22 cellular contexts compared by ENCODE assay signal in genomic region chr3:195058311-195059005, GRCh38.
DNase-seq lines count a peak whose midpoint lies in the region; ATAC-seq and TF ChIP-seq lines count a peak whose summit lies in the region.
"Had no signal": no experiment of that assay in that cellular context is flagged by ENCODE, and none has a peak within 500 bp of the region (broad histone marks: within the 10 kb centered on the region; RNA-seq: fewer than 3 reads in every experiment).

No MANE protein-coding gene starts in this region.

- H3K4me1 ChIP-seq in right cardiac atrium (ENCODE audit: control insufficient read depth, insufficient read depth, low read length), result no peaks in the 10 kb centered on the region
- H3K4me1 ChIP-seq in aorta (ENCODE audit: control insufficient read depth in 1 of 2, insufficient read depth in 2 of 2, low read length in 2 of 2), result no peaks in the 10 kb centered on the region
- H3K4me1 ChIP-seq: SJSA1 had no signal

- peak in 1 of 3 donors; percentile 22 for DNase-seq in right cardiac atrium
- no peak for DNase-seq in Right ventricle myocardium inferior (ENCODE audit: missing footprints)
- DNase-seq in dermis blood vessel endothelial cell, result peak; percentile 17
- no peak for DNase-seq in nephron progenitor cell
- peak; percentile 32 to 73 for DNase-seq in aorta
- no peak for DNase-seq in NCI-H1930 (lab: John Stamatoyannopoulos, UW)
- no peak for DNase-seq in GM13977 (ENCODE audit: low spot score)
- DNase-seq: CD4-positive, CD25-positive, alpha-beta regulatory T cell; COR-L47; DMS153; GDM1; GOT3; Karpas-422; NCI-H1048; NCI-H1436; NCI-H2081; NCI-H2171 treated with DMSO at 0.1 percent for 48 hours; NCI-H774; OCI-M1 had no signal

- H3K27me3 ChIP-seq in right cardiac atrium (ENCODE audit: control insufficient read depth, insufficient read depth) (no peaks in the 10 kb centered on the region), aorta (ENCODE audit: control insufficient read depth in 1 of 2, insufficient read depth in 2 of 2, low read length in 1 of 2) (no peaks in the 10 kb centered on the region)
- H3K27me3 ChIP-seq: SJSA1 had no signal

- in situ Hi-C loops in GM13977 (cut with MboI; ENCODE audit: low pct_unique_long_range_greater_than_20kb, low sequenced_read_pairs, unreplicated experiment), result no loop called here

- H3K27me3 Mint-ChIP-seq in nephron progenitor cell (ENCODE audit: low read depth, poor library complexity), result peaks cover 10% of the 10 kb centered on the region

- TF ChIP-seq CTCF in nephron progenitor cell (IDR thresholded peaks at IDR 0.05) (no peak), GM13977 (IDR thresholded peaks at IDR 0.05; ENCODE audit: extremely low read depth, insufficient read depth, missing control alignments) (no peak)

- no peaks in the 10 kb centered on the region for H3K9me3 ChIP-seq in right cardiac atrium (ENCODE audit: control insufficient read depth, low read length)
- H3K9me3 ChIP-seq in aorta (ENCODE audit: control insufficient read depth, low read length), result no peaks in the 10 kb centered on the region
- H3K9me3 ChIP-seq: SJSA1 had no signal

- H3K4me3 ChIP-seq in right cardiac atrium (ENCODE audit: low read length) (no peak overlapping the region), aorta (ENCODE audit: low read length in 2 of 2) (no peak overlapping the region)
- H3K4me3 ChIP-seq: SJSA1 had no signal

- intact Hi-C loops in right cardiac atrium (cut with DNase I) (no loop called here), Right ventricle myocardium inferior (cut with DNase I) (no loop called here), aorta (cut with DNase I) (no loop called here)

- peaks cover 67% of the 10 kb centered on the region for H3K4me1 Mint-ChIP-seq in nephron progenitor cell
- H3K4me1 Mint-ChIP-seq: CD4-positive, CD25-positive, alpha-beta regulatory T cell had no signal

- H3K4me3 Mint-ChIP-seq in nephron progenitor cell, result no peak overlapping the region
- H3K4me3 Mint-ChIP-seq: CD4-positive, CD25-positive, alpha-beta regulatory T cell; IgD-negative memory B cell had no signal

- H3K36me3 Mint-ChIP-seq in nephron progenitor cell (ENCODE audit: low read depth), result no peaks in the 10 kb centered on the region
- H3K36me3 Mint-ChIP-seq: CD4-positive, CD25-positive, alpha-beta regulatory T cell; IgD-negative memory B cell had no signal

- H3K27ac ChIP-seq in right cardiac atrium (ENCODE audit: low read length), result no peak overlapping the region
- H3K27ac ChIP-seq in aorta (ENCODE audit: low read depth in 1 of 2, low read length in 2 of 2), result no peak overlapping the region
- H3K27ac ChIP-seq: SJSA1 had no signal

- peaks cover 5% of the 10 kb centered on the region for H3K9me3 Mint-ChIP-seq in nephron progenitor cell
- H3K9me3 Mint-ChIP-seq: IgD-negative memory B cell had no signal

- ATAC-seq in right cardiac atrium (peak; percentile 5 to 14), Right ventricle myocardium inferior (no peak), aorta (ENCODE audit: low FRiP score) (no peak)
- ATAC-seq: HCT116 had no signal

- 79% methylated on average over 17 of the region's 17 CpGs for WGBS in right cardiac atrium
- WGBS in aorta, 2 donors, result 90 to 91% methylated on average over 17 of the region's 17 CpGs

- peak overlapping the region; percentile 86 for H3K27ac Mint-ChIP-seq in nephron progenitor cell
- H3K27ac Mint-ChIP-seq: CD4-positive, CD25-positive, alpha-beta regulatory T cell had no signal

- H3K36me3 ChIP-seq in aorta (ENCODE audit: control insufficient read depth in 1 of 2, insufficient read depth in 2 of 2, low read length in 1 of 2), result no peaks in the 10 kb centered on the region
- H3K36me3 ChIP-seq: SJSA1 had no signal

Comparison
In these comparisons a context has a peak if more than half of its experiments do, and no peak if none do; other contexts are left out.
1. ATAC-seq: peak in right cardiac atrium (2 of 2); none in Right ventricle myocardium inferior (single experiment) and aorta (single experiment).
2. DNase-seq: peak in dermis blood vessel endothelial cell (single experiment) and aorta (2 of 2); none in Right ventricle myocardium inferior (single experiment), nephron progenitor cell (single experiment), NCI-H1930 (0 of 2) and GM13977 (single experiment).